ENCODE assay signal across 14 cellular contexts in genomic region chrX:149746390-149747007, GRCh38. TPM values are rescaled to one million over a fixed set of nuclear protein-coding genes. Genes with fewer than 3 reads are reported as not detected.
"Had no signal": no experiment of that assay in that cellular context is flagged by ENCODE, and none has a peak within 500 bp of the region (broad histone marks: within the 10 kb centered on the region; RNA-seq: fewer than 3 reads in every experiment).

No MANE protein-coding gene starts in this region.

RNA-seq across cellular contexts. Expression of gene MAGEA11, which starts 34.6 kb away (rescaled TPM):
- total RNA-seq: activated T-cell treated with anti-CD3 and anti-CD28 coated beads, Interleukin-2, amount 50 U/mL, for 4 hours; activated T-helper 2 cell treated with anti-CD3 and anti-CD28 coated beads, Interferon-gamma antibody, Interleukin-2, Interleukin-4, amounts not matched to agents 10 μg/mL and 5 μg/mL and 100 μg/mL, durations not matched to agents 14 hours and 24 hours and 36 hours; endodermal cell; fibroblast of villous mesenchyme; heart right ventricle; left lung; lung microvascular endothelial cell; mesothelial cell of epicardium; natural killer cell; osteoblast; progenitor cell of endocrine pancreas; subcutaneous adipose tissue; T-helper 2 cell treated with Interferon-gamma antibody and Interleukin-4, amounts not matched to agents 100 ng/mL and 5 ng/mL, for 36 hours; upper lobe of left lung had no signal
- polyA plus RNA-seq: heart right ventricle had no signal

RNA-seq across cellular contexts. Expression of gene MAGEA9, which starts 35.2 kb away (rescaled TPM):
- total RNA-seq: activated T-cell treated with anti-CD3 and anti-CD28 coated beads, Interleukin-2, amount 50 U/mL, for 4 hours; activated T-helper 2 cell treated with anti-CD3 and anti-CD28 coated beads, Interferon-gamma antibody, Interleukin-2, Interleukin-4, amounts not matched to agents 10 μg/mL and 5 μg/mL and 100 μg/mL, durations not matched to agents 14 hours and 24 hours and 36 hours; endodermal cell; fibroblast of villous mesenchyme; heart right ventricle; left lung; lung microvascular endothelial cell; mesothelial cell of epicardium; natural killer cell; osteoblast; progenitor cell of endocrine pancreas; subcutaneous adipose tissue; T-helper 2 cell treated with Interferon-gamma antibody and Interleukin-4, amounts not matched to agents 100 ng/mL and 5 ng/mL, for 36 hours; upper lobe of left lung had no signal
- polyA plus RNA-seq: heart right ventricle had no signal
